In genomic region chr1:154347961-154348360, GRCh38 we compare ENCODE assay signal across 33 cellular contexts. TPM values are rescaled to one million over a fixed set of nuclear protein-coding genes. Genes with fewer than 3 reads are reported as not detected.
DNase-seq lines count a peak whose midpoint lies in the region; ATAC-seq and TF ChIP-seq lines count a peak whose summit lies in the region.
"Had no signal": no experiment of that assay in that cellular context is flagged by ENCODE, and none has a peak within 500 bp of the region (broad histone marks: within the 10 kb centered on the region; RNA-seq: fewer than 3 reads in every experiment).

No MANE protein-coding gene starts in this region.

- CTCF ChIA-PET in activated naive CD4-positive, alpha-beta T cell treated with anti-CD3 and anti-CD28 coated beads, Interleukin-2, amount 10 ng/mL, durations not matched to agents 7 days and 5 days (lab: Charles Lee): interaction anchor here (0.6 to 13.5 kb wide), 2 partner anchors 14 to 76 kb away, joined by 3 to 125 read pairs; no protein-coding TSS in a partner anchor

- peaks cover 61% of the 10 kb centered on the region for H3K4me1 Mint-ChIP-seq in activated naive CD4-positive, alpha-beta T cell treated with anti-CD3 and anti-CD28 coated beads, Interleukin-2, amount 10 ng/mL, durations not matched to agents 7 days and 5 days
- H3K4me1 Mint-ChIP-seq in T-helper 17 cell (peaks cover 50% of the 10 kb centered on the region), endothelial cell (ENCODE audit: unreplicated experiment) (peaks cover 29% of the 10 kb centered on the region)

- H3K9me3 Mint-ChIP-seq in activated naive CD4-positive, alpha-beta T cell treated with anti-CD3 and anti-CD28 coated beads, Interleukin-2, amount 50 U/mL, for 72 hours: no peaks in the 10 kb centered on the region
- no peaks in the 10 kb centered on the region for H3K9me3 Mint-ChIP-seq in activated naive CD4-positive, alpha-beta T cell treated with anti-CD3 and anti-CD28 coated beads, Interleukin-2, amount 10 ng/mL, durations not matched to agents 7 days and 5 days
- H3K9me3 Mint-ChIP-seq in endothelial cell (ENCODE audit: unreplicated experiment): no peaks in the 10 kb centered on the region
- H3K9me3 Mint-ChIP-seq: activated T-cell treated with anti-CD3 and anti-CD28 coated beads, Interleukin-2, amount 50 U/mL, for 4 hours; T-helper 2 cell treated with Interferon-gamma antibody and Interleukin-4, amounts not matched to agents 5 μg/mL and 100 μg/mL, for 36 hours had no signal

- H3K36me3 Mint-ChIP-seq in activated naive CD4-positive, alpha-beta T cell treated with anti-CD3 and anti-CD28 coated beads, Interleukin-2, amount 50 U/mL, for 72 hours: peaks cover 11 to 46% of the 10 kb centered on the region in 2 donors
- H3K36me3 Mint-ChIP-seq in activated naive CD4-positive, alpha-beta T cell treated with anti-CD3 and anti-CD28 coated beads, Interleukin-2, amount 10 ng/mL, durations not matched to agents 7 days and 5 days: peaks cover 71% of the 10 kb centered on the region
- H3K36me3 Mint-ChIP-seq in T-helper 17 cell (ENCODE audit: low read depth) (peaks cover 18% of the 10 kb centered on the region), endothelial cell (ENCODE audit: low read depth, unreplicated experiment) (peaks cover 52% of the 10 kb centered on the region)

- no peaks in the 10 kb centered on the region for H3K27me3 Mint-ChIP-seq in activated naive CD4-positive, alpha-beta T cell treated with anti-CD3 and anti-CD28 coated beads, Interleukin-2, amount 10 ng/mL, durations not matched to agents 7 days and 5 days
- H3K27me3 Mint-ChIP-seq in T-helper 17 cell (no peaks in the 10 kb centered on the region), endothelial cell (ENCODE audit: unreplicated experiment) (peaks cover 9% of the 10 kb centered on the region)

- TF ChIP-seq CTCF in endothelial cell (IDR thresholded peaks at IDR 0.05; ENCODE audit: unreplicated experiment): no peak

- no peak for DNase-seq in activated naive CD4-positive, alpha-beta T cell treated with anti-CD3 and anti-CD28 coated beads, Interleukin-2, amount 50 U/mL, for 72 hours (ENCODE audit: low spot score in 2 of 2)
- no peak for DNase-seq in activated naive CD4-positive, alpha-beta T cell treated with anti-CD3 and anti-CD28 coated beads, Interleukin-2, amount 10 ng/mL, durations not matched to agents 7 days and 5 days
- no peak for DNase-seq in T-helper 17 cell
- no peak for DNase-seq in endothelial cell (ENCODE audit: low spot score)
- DNase-seq in SIG-M5 (lab: John Stamatoyannopoulos, UW): no peak
- DNase-seq in activated CD4-positive, alpha-beta T cell treated with anti-CD3 and anti-CD28 coated beads for 48 hours: no peak
- no peak for DNase-seq in T-helper 2 cell
- no peak for DNase-seq in inferior parietal cortex (ENCODE audit: extremely low spot score)
- DNase-seq: activated T-cell treated with anti-CD3 and anti-CD28 coated beads, Interleukin-2, amount 50 U/mL, for 4 hours; aorta; central memory CD4-positive, alpha-beta T cell; DMS79 treated with DMSO at 0.1 percent for 48 hours; foreskin keratinocyte; GM23248; heart right ventricle; kidney; left ventricle myocardium superior; NCI-H1417 treated with DMSO at 0.1 percent for 48 hours; NCI-H2081; NCI-H2227 treated with DMSO at 0.1 percent for 48 hours; NK-92 treated with Interleukin-12 subunit alpha and Interleukin-12 subunit beta, amount 100 ng/mL, for 24 hours; PC-3; stimulated activated CD4-positive, alpha-beta T cell treated with anti-CD3 and anti-CD28 coated beads, Interleukin-12 subunit alpha, Interleukin-12 subunit beta, amount 100 ng/mL, for 4 hours; stimulated activated CD4-positive, alpha-beta T cell treated with anti-CD3 and anti-CD28 coated beads, Interleukin-2, amount 100 ng/mL, for 48 hours; thyroid gland had no signal

- peak overlapping the region; percentile 29 to 87 for H3K27ac Mint-ChIP-seq in activated naive CD4-positive, alpha-beta T cell treated with anti-CD3 and anti-CD28 coated beads, Interleukin-2, amount 50 U/mL, for 72 hours
- no peak overlapping the region for H3K27ac Mint-ChIP-seq in activated naive CD4-positive, alpha-beta T cell treated with anti-CD3 and anti-CD28 coated beads, Interleukin-2, amount 10 ng/mL, durations not matched to agents 7 days and 5 days
- no peak overlapping the region for H3K27ac Mint-ChIP-seq in T-helper 17 cell
- H3K27ac Mint-ChIP-seq in endothelial cell (ENCODE audit: unreplicated experiment): peak overlapping the region; percentile 58
- H3K27ac Mint-ChIP-seq: T-helper 2 cell treated with Interferon-gamma antibody and Interleukin-4, amounts not matched to agents 5 μg/mL and 100 μg/mL, for 36 hours had no signal

- no peak for ATAC-seq in activated naive CD4-positive, alpha-beta T cell treated with anti-CD3 and anti-CD28 coated beads, Interleukin-2, amount 50 U/mL, for 72 hours
- no peak for ATAC-seq in T-helper 17 cell
- ATAC-seq: activated T-cell treated with anti-CD3 and anti-CD28 coated beads, Interleukin-2, amount 50 U/mL, for 4 hours; foreskin keratinocyte; PC-3; Right ventricle myocardium inferior; sciatic nerve had no signal

- no peak overlapping the region for H3K4me3 Mint-ChIP-seq in activated naive CD4-positive, alpha-beta T cell treated with anti-CD3 and anti-CD28 coated beads, Interleukin-2, amount 10 ng/mL, durations not matched to agents 7 days and 5 days
- H3K4me3 Mint-ChIP-seq in T-helper 17 cell: peak overlapping the region; percentile 5
- peak overlapping the region; percentile 42 for H3K4me3 Mint-ChIP-seq in endothelial cell (ENCODE audit: unreplicated experiment)
- H3K4me3 Mint-ChIP-seq: activated T-cell treated with anti-CD3 and anti-CD28 coated beads, Interleukin-2, amount 50 U/mL, for 4 hours; T-helper 2 cell treated with Interferon-gamma antibody and Interleukin-4, amounts not matched to agents 5 μg/mL and 100 μg/mL, for 36 hours had no signal

- H3K9me3 ChIP-seq in T-helper 17 cell (ENCODE audit: control insufficient read depth, low read length, poor library complexity, severe bottlenecking): no peaks in the 10 kb centered on the region
- H3K9me3 ChIP-seq: heart right ventricle, neutrophil, thyroid gland, vagina had no signal

RNA-seq across cellular contexts. Expression of gene ATP8B2, which starts 22.6 kb away (rescaled TPM):
- total RNA-seq in activated naive CD4-positive, alpha-beta T cell treated with anti-CD3 and anti-CD28 coated beads, Interleukin-2, amount 50 U/mL, for 72 hours: 10 to 100 TPM; 48.0 to 56.1 TPM
- total RNA-seq in T-helper 17 cell (100 to 1,000 TPM; 175 to 192 TPM), endothelial cell (ENCODE audit: unreplicated experiment) (58.1 TPM)

RNA-seq across cellular contexts. Expression of gene AQP10, which starts 27.1 kb away (rescaled TPM):
- not detected for total RNA-seq in activated naive CD4-positive, alpha-beta T cell treated with anti-CD3 and anti-CD28 coated beads, Interleukin-2, amount 50 U/mL, for 72 hours
- total RNA-seq in T-helper 17 cell (1 to 10 TPM in 1 of 2 donors, under 1 TPM in 1; 0.42 to 8.9 TPM), endothelial cell (ENCODE audit: unreplicated experiment) (not detected)
- total RNA-seq: activated CD8-positive, alpha-beta memory T cell treated with anti-CD3 and anti-CD28 coated beads for 36 hours; activated T-cell treated with anti-CD3 and anti-CD28 coated beads, Interleukin-2, amount 50 U/mL, for 4 hours; GM23248; HepG2; kidney; myocyte; PC-3; Right ventricle myocardium inferior; sciatic nerve; thyroid gland; vagina had no signal

RNA-seq across cellular contexts. Expression of gene IL6R, which starts 57.2 kb away (rescaled TPM):
- 1 to 10 TPM; 6.7 to 8.5 TPM for total RNA-seq in activated naive CD4-positive, alpha-beta T cell treated with anti-CD3 and anti-CD28 coated beads, Interleukin-2, amount 50 U/mL, for 72 hours
- 10 to 100 TPM; 72.8 to 79.0 TPM for total RNA-seq in T-helper 17 cell
- total RNA-seq in endothelial cell (ENCODE audit: unreplicated experiment): 1.0 TPM

Comparison
In these comparisons a context has a peak if more than half of its experiments do, and no peak if none do; other contexts are left out.
1. H3K27ac Mint-ChIP-seq: peak in activated naive CD4-positive, alpha-beta T cell treated with anti-CD3 and anti-CD28 coated beads, Interleukin-2, amount 50 U/mL, for 72 hours (2 of 2) and endothelial cell (single experiment); none in activated naive CD4-positive, alpha-beta T cell treated with anti-CD3 and anti-CD28 coated beads, Interleukin-2, amount 10 ng/mL, durations not matched to agents 7 days and 5 days (single experiment) and T-helper 17 cell (single experiment).
2. RNA of gene IL6R, which starts 57.2 kb away (total RNA-seq): 72.8 to 79.0 TPM in T-helper 17 cell; 6.7 to 8.5 TPM in activated naive CD4-positive, alpha-beta T cell treated with anti-CD3 and anti-CD28 coated beads, Interleukin-2, amount 50 U/mL, for 72 hours and 1.0 TPM in endothelial cell (single experiment); every median in the first group is over 4 times any median in the second.